14 cellular contexts compared by ENCODE assay signal in genomic region chr12:78530065-78530765, GRCh38.
A peak's percentile ranks its signal among the peaks of the same experiment; 100 is the strongest.
DNase-seq lines count a peak whose midpoint lies in the region; TF ChIP-seq lines count a peak whose summit lies in the region.
"Had no signal": no experiment of that assay in that cellular context is flagged by ENCODE, and none has a peak within 500 bp of the region (broad histone marks: within the 10 kb centered on the region; RNA-seq: fewer than 3 reads in every experiment).

No MANE protein-coding gene starts in this region.

- intact Hi-C loops in MCF 10A (cut with micrococcal nuclease) = no loop called here
- intact Hi-C loops in breast epithelium (cut with DNase I; ENCODE audit: low total_unique reads) = no loop called here
- intact Hi-C loops in spleen (cut with DNase I; ENCODE audit: low total_unique reads) = no loop called here

- H3K27ac ChIP-seq in breast epithelium (no peak overlapping the region), spleen (no peak overlapping the region)
- H3K27ac ChIP-seq: ascending aorta, HL-60, SJSA1, tibial artery had no signal

- no peaks in the 10 kb centered on the region for H3K4me1 Mint-ChIP-seq in MCF 10A (ENCODE audit: insufficient read depth, unreplicated experiment)

- H3K4me1 ChIP-seq in breast epithelium = no peaks in the 10 kb centered on the region
- no peaks in the 10 kb centered on the region for H3K4me1 ChIP-seq in spleen
- H3K4me1 ChIP-seq: ascending aorta, SJSA1, tibial artery had no signal

- H3K36me3 ChIP-seq in breast epithelium = no peaks in the 10 kb centered on the region
- H3K36me3 ChIP-seq in spleen = no peaks in the 10 kb centered on the region
- H3K36me3 ChIP-seq: ascending aorta, SJSA1, tibial artery had no signal

- CTCF ChIA-PET in MCF 10A (lab: Yijun Ruan, JAX) = no interaction called here

- WGBS in spleen, 5 donors = 67 to 72% (median 69%) methylated on average over 4 of the region's 4 CpGs

- no peak overlapping the region for H3K27ac Mint-ChIP-seq in MCF 10A (ENCODE audit: low read depth, unreplicated experiment)

- DNase-seq in MCF 10A (ENCODE audit: unreplicated experiment) = peak; percentile 8
- no peak for DNase-seq in breast epithelium (ENCODE audit: low spot score in 2 of 2)
- DNase-seq in amniotic epithelial cell (ENCODE audit: low read depth) = peak; percentile 99
- DNase-seq in iPS DF 4.7 (ENCODE audit: extremely low read depth, low spot score) = peak; percentile 33
- no peak for DNase-seq in spleen
- no peak for DNase-seq in stimulated activated CD4-positive, alpha-beta T cell treated with anti-CD3 and anti-CD28 coated beads, Interleukin-15, amount 100 ng/mL, for 24 hours
- no peak for DNase-seq in NCI-H526 (lab: John Stamatoyannopoulos, UW)
- no peak for DNase-seq in central memory CD4-positive, alpha-beta T cell
- DNase-seq: activated T-cell treated with anti-CD3 and anti-CD28 coated beads, Interleukin-2, amount 50 U/mL, for 1 hour; NCI-H526 treated with DMSO at 0.1 percent for 48 hours; tibial artery had no signal

- H3K4me3 Mint-ChIP-seq in MCF 10A (ENCODE audit: unreplicated experiment) = no peak overlapping the region

- BruUV-seq in MCF 10A (replicated peaks; lab: Mats Ljungman, UMichigan) = no TSS peak

- POLR2A ChIA-PET in MCF 10A (lab: Yijun Ruan, JAX) = no interaction called here

- no peaks in the 10 kb centered on the region for H3K27me3 ChIP-seq in breast epithelium
- H3K27me3 ChIP-seq in spleen (replicated peaks in 1 of 7) = no peaks in the 10 kb centered on the region
- H3K27me3 ChIP-seq: ascending aorta, tibial artery had no signal

- H3K36me3 Mint-ChIP-seq in MCF 10A (ENCODE audit: insufficient read depth, unreplicated experiment) = no peaks in the 10 kb centered on the region

- no peaks in the 10 kb centered on the region for H3K9me3 Mint-ChIP-seq in MCF 10A (ENCODE audit: unreplicated experiment)

- H3K4me3 ChIP-seq in breast epithelium (no peak overlapping the region), spleen (no peak overlapping the region)
- H3K4me3 ChIP-seq: ascending aorta, SJSA1, tibial artery had no signal

- no peaks in the 10 kb centered on the region for H3K9me3 ChIP-seq in breast epithelium
- H3K9me3 ChIP-seq in spleen = no peaks in the 10 kb centered on the region
- H3K9me3 ChIP-seq: ascending aorta, SJSA1, tibial artery had no signal

- TF ChIP-seq POLR2A in breast epithelium (IDR thresholded peaks at IDR 0.05) = no peak
- TF ChIP-seq POLR2A in spleen (IDR thresholded peaks at IDR 0.05) = no peak

- TF ChIP-seq CTCF in MCF 10A (IDR thresholded peaks at IDR 0.05; ENCODE audit: unreplicated experiment) (no peak), breast epithelium (IDR thresholded peaks at IDR 0.05) (no peak), spleen (IDR thresholded peaks at IDR 0.05 in 8 of 11, conservative IDR thresholded peaks at IDR 0.05 in 3 of 11) (no peak)

- no peaks in the 10 kb centered on the region for H3K27me3 Mint-ChIP-seq in MCF 10A (ENCODE audit: insufficient read depth, unreplicated experiment)

Comparison
In these comparisons a context has a peak if more than half of its experiments do, and no peak if none do; other contexts are left out.
1. DNase-seq: peak in MCF 10A (single experiment), amniotic epithelial cell (single experiment) and iPS DF 4.7 (single experiment); none in breast epithelium (0 of 2), spleen (single experiment), stimulated activated CD4-positive, alpha-beta T cell treated with anti-CD3 and anti-CD28 coated beads, Interleukin-15, amount 100 ng/mL, for 24 hours (single experiment), NCI-H526 (0 of 2) and central memory CD4-positive, alpha-beta T cell (single experiment).